ENCODE assay signal across 12 cellular contexts in genomic region chr21:34878501-34878900, GRCh38.
DNase-seq lines count a peak whose midpoint lies in the region; ATAC-seq and TF ChIP-seq lines count a peak whose summit lies in the region.
"Had no signal": no experiment of that assay in that cellular context is flagged by ENCODE, and none has a peak within 500 bp of the region (broad histone marks: within the 10 kb centered on the region; RNA-seq: fewer than 3 reads in every experiment).

No MANE protein-coding gene starts in this region.

- peaks cover 16% of the 10 kb centered on the region for H3K27me3 Mint-ChIP-seq in endodermal cell (ENCODE audit: insufficient read depth)
- H3K27me3 Mint-ChIP-seq: activated naive CD8-positive, alpha-beta T cell had no signal

- TF ChIP-seq POLR2A in erythroblast (IDR thresholded peaks at IDR 0.05; ENCODE audit: low read length): no peak

- H3K27ac ChIP-seq in BLaER1 (no peak overlapping the region), SJSA1 (peak overlapping the region; percentile 97), lung (ENCODE audit: low read depth in 1 of 2, low read length in 1 of 2) (no peak overlapping the region), dorsolateral prefrontal cortex (no peak overlapping the region), endodermal cell (ENCODE audit: low read depth, low read length) (no peak overlapping the region)
- H3K27ac ChIP-seq: HL-60 had no signal

- peak; percentile 31 for ATAC-seq in lung (ENCODE audit: insufficient read depth, low FRiP score)
- no peak for ATAC-seq in GM18861 (IDR thresholded peaks at IDR 0.05; ENCODE audit: unreplicated experiment)

- H3K36me3 ChIP-seq in BLaER1 (peaks cover 90% of the 10 kb centered on the region), SJSA1 (peaks cover 84% of the 10 kb centered on the region), lung (ENCODE audit: control insufficient read depth in 2 of 2, insufficient read depth in 2 of 2, low read length in 2 of 2) (peaks cover 0 to 1% of the 10 kb centered on the region in 2 donors), endodermal cell (ENCODE audit: control insufficient read depth, insufficient read depth, low read length) (no peaks in the 10 kb centered on the region)

- no peak for TF ChIP-seq CTCF in lung (IDR thresholded peaks at IDR 0.05; ENCODE audit: control extremely low read depth, extremely low read depth)
- no peak for TF ChIP-seq CTCF in dorsolateral prefrontal cortex (IDR thresholded peaks at IDR 0.05 in 54 of 56, conservative IDR thresholded peaks at IDR 0.05 in 2 of 56; ENCODE audit: low read depth in 1 of 56, partially characterized antibody in 56 of 56)
- TF ChIP-seq CTCF in endodermal cell (conservative IDR thresholded peaks at IDR 0.05): no peak

- peaks cover 100% of the 10 kb centered on the region for H3K4me1 ChIP-seq in BLaER1
- H3K4me1 ChIP-seq in SJSA1 (replicated peaks): peaks cover 76% of the 10 kb centered on the region
- peaks cover 0 to 3% of the 10 kb centered on the region in 2 donors for H3K4me1 ChIP-seq in lung (ENCODE audit: control insufficient read depth in 2 of 2, insufficient read depth in 2 of 2, low read length in 2 of 2)
- H3K4me1 ChIP-seq in endodermal cell (ENCODE audit: control insufficient read depth, insufficient read depth, low read length): no peaks in the 10 kb centered on the region

- 67 to 78% methylated on average over 3 of the region's 3 CpGs for WGBS in lung, 2 donors
- 93 to 100% methylated on average over 2 to 3 of the region's 3 CpGs for WGBS in endodermal cell (ENCODE audit: insufficient coverage in 1 of 2, insufficient read length in 1 of 2), 2 experiments

- H3K27me3 ChIP-seq in BLaER1 (no peaks in the 10 kb centered on the region), SJSA1 (replicated peaks) (no peaks in the 10 kb centered on the region), lung (ENCODE audit: control insufficient read depth, insufficient read depth) (no peaks in the 10 kb centered on the region), dorsolateral prefrontal cortex (peaks cover 0 to 8% (median 0%) of the 10 kb centered on the region in 45 donors), endodermal cell (ENCODE audit: control insufficient read depth, insufficient read depth, low read length, poor library complexity, severe bottlenecking) (no peaks in the 10 kb centered on the region)

- H3K27ac Mint-ChIP-seq in endodermal cell: no peak overlapping the region

- H3K4me1 Mint-ChIP-seq in endodermal cell: no peaks in the 10 kb centered on the region

- H4K20me1 ChIP-seq in BLaER1: peaks cover 100% of the 10 kb centered on the region

- intact Hi-C loops in dorsolateral prefrontal cortex (cut with DNase I): no loop called here

- H3K4me2 ChIP-seq in BLaER1: peak overlapping the region; percentile 30

- no peak overlapping the region for H3K4me3 Mint-ChIP-seq in endodermal cell
- H3K4me3 Mint-ChIP-seq: activated naive CD8-positive, alpha-beta T cell had no signal

- no peaks in the 10 kb centered on the region for H3K9me3 ChIP-seq in BLaER1
- H3K9me3 ChIP-seq in SJSA1 (replicated peaks): no peaks in the 10 kb centered on the region
- H3K9me3 ChIP-seq in lung (ENCODE audit: control insufficient read depth in 2 of 2, insufficient read depth in 1 of 2, low read length in 1 of 2): no peaks in the 10 kb centered on the region
- H3K9me3 ChIP-seq in endodermal cell (ENCODE audit: control insufficient read depth, low read length): no peaks in the 10 kb centered on the region

- H3K9ac ChIP-seq in BLaER1 (no peak overlapping the region), endodermal cell (ENCODE audit: extremely low read depth, low read length, poor library complexity, severe bottlenecking) (no peak overlapping the region)

- no peaks in the 10 kb centered on the region for H3K9me3 Mint-ChIP-seq in endodermal cell

- no peaks in the 10 kb centered on the region for H3K36me3 Mint-ChIP-seq in endodermal cell (ENCODE audit: low read depth)

- DNase-seq in NCI-H1105 (lab: John Stamatoyannopoulos, UW) (peak; percentile 44), SJSA1 (ENCODE audit: low read depth in 1 of 2, low spot score in 2 of 2) (peak in 1 of 2 experiments; percentile 35), lung (ENCODE audit: low spot score) (peak; percentile 78), erythroblast (lab: John Stamatoyannopoulos, UW) (no peak), dorsolateral prefrontal cortex (no peak), endodermal cell (no peak)
- DNase-seq: NCI-H1930, SIG-M5 had no signal

- H3K4me3 ChIP-seq in BLaER1 (no peak overlapping the region), SJSA1 (no peak overlapping the region), lung (no peak overlapping the region), dorsolateral prefrontal cortex (no peak overlapping the region), endodermal cell (ENCODE audit: low read length) (no peak overlapping the region)

Comparison
In these comparisons a context has a peak if more than half of its experiments do, and no peak if none do; other contexts are left out.
1. DNase-seq: peak in NCI-H1105 (single experiment) and lung (single experiment); none in erythroblast (0 of 2), dorsolateral prefrontal cortex (0 of 10) and endodermal cell (single experiment).